Comparison of ENCODE assay signal across 3 cellular contexts in genomic region chr10:120873741-120874140, GRCh38.
TF ChIP-seq lines count a peak whose summit lies in the region.

No MANE protein-coding gene starts in this region.

TF ChIP-seq in HepG2, 621 proteins besides CTCF, POLR2A, EP300 and RAD21 (continued from another document):
- TF ChIP-seq TIGD3 (CRISPR knock-in tag; IDR thresholded peaks at IDR 0.05; ENCODE audit: borderline replicate concordance) (no peak), CREB1 (IDR thresholded peaks at IDR 0.05) (peak; percentile 76), CREB1 (CRISPR knock-in tag; IDR thresholded peaks at IDR 0.05) (no peak), ATF7 (IDR thresholded peaks at IDR 0.05) (peak; percentile 60; the same call in 1 of the 2 replicates), ATF7 (CRISPR knock-in tag; IDR thresholded peaks at IDR 0.05) (no peak)

TF ChIP-seq in HEK293, 187 proteins besides CTCF, POLR2A, EP300 and RAD21 (continued from another document):
- TF ChIP-seq PRDM6 (tag by site-specific recombination; IDR thresholded peaks at IDR 0.05): no peak
- no peak for TF ChIP-seq ZNF133 (tag by site-specific recombination; IDR thresholded peaks at IDR 0.05)
- peak; percentile 64; the same call in 1 of the 2 replicates for TF ChIP-seq ATF2 (tag by site-specific recombination; IDR thresholded peaks at IDR 0.05; ENCODE audit: low read depth)
TF ChIP-seq in HEK293: peak in this region for 1.

TF ChIP-seq in HEK293T, 16 proteins besides CTCF, POLR2A, EP300 and RAD21 (continued from another document):
- TF ChIP-seq PKNOX1 (IDR thresholded peaks at IDR 0.05): no peak
- no peak; the same call in 1 of the 2 replicates for TF ChIP-seq ZNF384 (IDR thresholded peaks at IDR 0.05)
- no peak for TF ChIP-seq NFRKB (IDR thresholded peaks at IDR 0.05)
- TF ChIP-seq HDGF (IDR thresholded peaks at IDR 0.05; ENCODE audit: borderline replicate concordance): no peak
